Comparison of ENCODE assay signal across 16 cellular contexts in the genomic region with DNA sequence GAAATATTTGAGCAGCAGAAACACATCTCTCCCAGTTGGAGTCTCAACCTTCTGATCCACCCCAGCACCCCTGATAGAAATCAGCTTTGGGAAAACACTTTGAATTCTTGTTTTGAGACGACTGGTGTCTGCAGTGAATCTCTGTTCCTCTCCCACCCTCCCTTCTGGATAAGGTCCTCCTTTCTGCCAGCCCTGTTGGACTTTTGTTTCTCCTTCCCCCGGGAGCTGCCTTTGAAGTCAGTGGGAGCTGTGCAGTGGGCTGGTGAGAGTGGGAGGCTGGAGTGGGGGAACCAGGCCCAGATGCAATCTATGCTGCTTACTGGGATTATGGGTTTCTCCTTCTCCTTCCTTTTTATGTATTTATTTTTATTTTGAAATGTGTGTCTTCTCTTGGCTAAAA.
"Had no signal": no experiment of that assay in that cellular context is flagged by ENCODE, and none has a peak within 500 bp of the region (broad histone marks: within the 10 kb centered on the region; RNA-seq: fewer than 3 reads in every experiment).

No MANE protein-coding gene starts in this region.

- DNase-seq: cerebellar nuclear complex; esophagus squamous epithelium; foreskin keratinocyte; heart left ventricle; hippocampal formation; kidney glomerular epithelial cell; mammary epithelial cell; small intestine; stimulated activated CD4-positive, alpha-beta T cell treated with anti-CD3 and anti-CD28 coated beads, Interleukin-4, amount 100 ng/mL, for 1 hour; tibial artery; upper lobe of right lung had no signal

- H3K36me3 ChIP-seq: esophagus squamous epithelium, heart left ventricle, neutrophil, tibial artery, upper lobe of right lung, vagina had no signal

- H3K27ac ChIP-seq: esophagus squamous epithelium, foreskin keratinocyte, heart left ventricle, neutrophil, tibial artery, upper lobe of right lung, vagina had no signal

- ATAC-seq: foreskin keratinocyte; heart left ventricle; left lobe of liver; natural killer cell treated with Interleukin-12 subunit alpha and Interleukin-12 subunit beta and Interleukin-15 and Interleukin-18, amount 100 ng/mL, for 72 hours; stimulated activated memory B cell treated with anti-CD40 and anti-IgM and Interleukin-4, amounts not matched to agents 10 μg/mL and 1 μg/mL and 100 μg/mL, for 72 hours; upper lobe of right lung had no signal

- H3K4me1 ChIP-seq: upper lobe of right lung had no signal

- H3K4me3 ChIP-seq: esophagus squamous epithelium, heart left ventricle, tibial artery, upper lobe of right lung, vagina had no signal

- H3K9me3 ChIP-seq: esophagus squamous epithelium, heart left ventricle, neutrophil, tibial artery, upper lobe of right lung, vagina had no signal

- H3K27me3 ChIP-seq: esophagus squamous epithelium, foreskin keratinocyte, heart left ventricle, neutrophil, tibial artery, upper lobe of right lung, vagina had no signal
